12 cellular contexts compared by ENCODE assay signal in genomic region chr6:159467473-159468041, GRCh38.
DNase-seq lines count a peak whose midpoint lies in the region; ATAC-seq and TF ChIP-seq lines count a peak whose summit lies in the region.
"Had no signal": no experiment of that assay in that cellular context is flagged by ENCODE, and none has a peak within 500 bp of the region (broad histone marks: within the 10 kb centered on the region; RNA-seq: fewer than 3 reads in every experiment).

No MANE protein-coding gene starts in this region.

- TF ChIP-seq POLR2A in GM18505 (IDR thresholded peaks at IDR 0.05; ENCODE audit: borderline replicate concordance, extremely low read depth, insufficient read depth, insufficient read length): no peak

- peaks cover 23% of the 10 kb centered on the region for H3K4me1 ChIP-seq in OCI-LY3 (ENCODE audit: low read length)

- ATAC-seq in GM18505 (IDR thresholded peaks at IDR 0.05; ENCODE audit: unreplicated experiment): peak; percentile 73
- peak; percentile 94 for ATAC-seq in HG02852 (IDR thresholded peaks at IDR 0.05; ENCODE audit: unreplicated experiment)
- no peak for ATAC-seq in HG02970 (IDR thresholded peaks at IDR 0.05; ENCODE audit: low FRiP score, unreplicated experiment)
- ATAC-seq: CD8-positive, alpha-beta T cell had no signal

- H3K27me3 ChIP-seq in OCI-LY3 (ENCODE audit: low read depth, low read length): no peaks in the 10 kb centered on the region

- peak overlapping the region; percentile 46 for H3K4me2 ChIP-seq in OCI-LY3 (ENCODE audit: low read length)

- H3K9me3 ChIP-seq in OCI-LY3 (ENCODE audit: insufficient read depth, low read length): no peaks in the 10 kb centered on the region

- no peaks in the 10 kb centered on the region for H3K79me2 ChIP-seq in OCI-LY3 (ENCODE audit: low read length)

- TF ChIP-seq CTCF in OCI-LY3 (IDR thresholded peaks at IDR 0.05; ENCODE audit: low read depth, low read length): no peak

- DNase-seq in AG20443 (ENCODE audit: low spot score): peak; percentile 67
- no peak for DNase-seq in occipital lobe (lab: John Stamatoyannopoulos, UW)
- no peak for DNase-seq in SW 1271 (lab: John Stamatoyannopoulos, UW)
- no peak for DNase-seq in NCI-H2171 (lab: John Stamatoyannopoulos, UW)
- DNase-seq: activated naive CD4-positive, alpha-beta T cell; CD8-positive, alpha-beta T cell; NCI-H1417 had no signal

- peak overlapping the region; percentile 10; the same call in 1 of the 2 replicates for H3K4me3 ChIP-seq in OCI-LY3 (ENCODE audit: low read length)
- H3K4me3 ChIP-seq: lung had no signal

- H3K9ac ChIP-seq in OCI-LY3 (ENCODE audit: low read length): no peak overlapping the region

- H4K20me1 ChIP-seq in OCI-LY3 (ENCODE audit: insufficient read depth, low read length): no peaks in the 10 kb centered on the region

- no peaks in the 10 kb centered on the region for H3K36me3 ChIP-seq in OCI-LY3 (replicated peaks; ENCODE audit: low read depth, low read length)

- no peak overlapping the region for H2AFZ ChIP-seq in OCI-LY3 (ENCODE audit: low read depth, low read length)

- H3K27ac ChIP-seq in OCI-LY3 (ENCODE audit: low read length): no peak overlapping the region
